20 cellular contexts compared by ENCODE assay signal in genomic region chr18:8097942-8098341, GRCh38.
"Had no signal": no experiment of that assay in that cellular context is flagged by ENCODE, and none has a peak within 500 bp of the region (broad histone marks: within the 10 kb centered on the region; RNA-seq: fewer than 3 reads in every experiment).

No MANE protein-coding gene starts in this region.

- DNase-seq: activated B cell treated with CpG ODN at 0.5 μM for 24 hours; activated CD4-positive, alpha-beta T cell treated with anti-CD3 and anti-CD28 coated beads for 36 hours; activated CD8-positive, alpha-beta memory T cell treated with anti-CD3 and anti-CD28 coated beads, Interleukin-2, amount 10 ng/mL, durations not matched to agents 7 days and 5 days; activated CD8-positive, alpha-beta T cell treated with anti-CD3 and anti-CD28 coated beads, Interleukin-2, amount 10 ng/mL, durations not matched to agents 7 days and 5 days; activated naive CD4-positive, alpha-beta T cell; activated T-cell treated with anti-CD3 and anti-CD28 coated beads, Interleukin-2, amount 50 U/mL, for 48 hours; anterior cingulate cortex; effector CD8-positive, alpha-beta T cell; esophagus squamous epithelium; foreskin melanocyte; left ventricle myocardium inferior; mucosa of descending colon; spleen; stimulated activated CD4-positive, alpha-beta T cell treated with anti-CD3 and anti-CD28 coated beads, Interleukin-2, amount 100 ng/mL, for 48 hours; stimulated activated naive CD8-positive, alpha-beta T cell treated with anti-CD3 and anti-CD28 coated beads, Interleukin-15, Interleukin-2, amounts not matched to agents 100 U/mL and 50 U/mL, for 24 hours; testis; transverse colon had no signal

- H3K4me3 Mint-ChIP-seq: activated B cell treated with CpG ODN at 0.5 μM for 24 hours; activated CD4-positive, alpha-beta T cell treated with anti-CD3 and anti-CD28 coated beads for 36 hours; activated CD8-positive, alpha-beta memory T cell treated with anti-CD3 and anti-CD28 coated beads, Interleukin-2, amount 10 ng/mL, durations not matched to agents 7 days and 5 days; activated CD8-positive, alpha-beta T cell treated with anti-CD3 and anti-CD28 coated beads, Interleukin-2, amount 10 ng/mL, durations not matched to agents 7 days and 5 days; central memory CD8-positive, alpha-beta T cell; natural killer cell treated with Interleukin-12 subunit alpha and Interleukin-12 subunit beta and Interleukin-15 and Interleukin-18, amount 100 ng/mL, for 72 hours had no signal

- ATAC-seq: activated CD4-positive, alpha-beta T cell treated with anti-CD3 and anti-CD28 coated beads for 36 hours; activated CD8-positive, alpha-beta memory T cell treated with anti-CD3 and anti-CD28 coated beads, Interleukin-2, amount 10 ng/mL, durations not matched to agents 7 days and 5 days; activated CD8-positive, alpha-beta T cell treated with anti-CD3 and anti-CD28 coated beads, Interleukin-2, amount 10 ng/mL, durations not matched to agents 7 days and 5 days; activated naive CD4-positive, alpha-beta T cell treated with anti-CD3 and anti-CD28 coated beads, Interleukin-2, amount 50 U/mL, for 72 hours; mucosa of descending colon; natural killer cell treated with Interleukin-12 subunit alpha and Interleukin-12 subunit beta and Interleukin-15 and Interleukin-18, amount 100 ng/mL, for 72 hours; stimulated activated naive CD8-positive, alpha-beta T cell treated with anti-CD3 and anti-CD28 coated beads, Interleukin-15, Interleukin-2, amounts not matched to agents 100 U/mL and 50 U/mL, for 24 hours had no signal

- H3K9me3 Mint-ChIP-seq: activated B cell treated with CpG ODN at 0.5 μM for 24 hours had no signal

- H3K4me1 Mint-ChIP-seq: activated B cell treated with CpG ODN at 0.5 μM for 24 hours; activated CD4-positive, alpha-beta T cell treated with anti-CD3 and anti-CD28 coated beads for 36 hours; activated CD8-positive, alpha-beta memory T cell treated with anti-CD3 and anti-CD28 coated beads, Interleukin-2, amount 10 ng/mL, durations not matched to agents 7 days and 5 days had no signal

- H3K27me3 Mint-ChIP-seq: activated B cell treated with CpG ODN at 0.5 μM for 24 hours; activated CD4-positive, alpha-beta T cell treated with anti-CD3 and anti-CD28 coated beads for 36 hours; activated CD8-positive, alpha-beta memory T cell treated with anti-CD3 and anti-CD28 coated beads, Interleukin-2, amount 10 ng/mL, durations not matched to agents 7 days and 5 days; central memory CD8-positive, alpha-beta T cell; natural killer cell treated with Interleukin-12 subunit alpha and Interleukin-12 subunit beta and Interleukin-15 and Interleukin-18, amount 100 ng/mL, for 72 hours had no signal

- H3K36me3 Mint-ChIP-seq: activated CD8-positive, alpha-beta memory T cell treated with anti-CD3 and anti-CD28 coated beads, Interleukin-2, amount 10 ng/mL, durations not matched to agents 7 days and 5 days; natural killer cell treated with Interleukin-12 subunit alpha and Interleukin-12 subunit beta and Interleukin-15 and Interleukin-18, amount 100 ng/mL, for 72 hours had no signal

- H3K27ac Mint-ChIP-seq: activated B cell treated with CpG ODN at 0.5 μM for 24 hours; activated CD4-positive, alpha-beta T cell treated with anti-CD3 and anti-CD28 coated beads for 36 hours; activated CD8-positive, alpha-beta memory T cell treated with anti-CD3 and anti-CD28 coated beads, Interleukin-2, amount 10 ng/mL, durations not matched to agents 7 days and 5 days; activated CD8-positive, alpha-beta T cell treated with anti-CD3 and anti-CD28 coated beads, Interleukin-2, amount 10 ng/mL, durations not matched to agents 7 days and 5 days; activated naive CD4-positive, alpha-beta T cell treated with anti-CD3 and anti-CD28 coated beads, Interleukin-2, amount 50 U/mL, for 72 hours; natural killer cell treated with Interleukin-12 subunit alpha and Interleukin-12 subunit beta and Interleukin-15 and Interleukin-18, amount 100 ng/mL, for 72 hours had no signal
